Comparison of ENCODE assay signal across 8 cellular contexts in genomic region chr7:106947244-106947728, GRCh38.
DNase-seq lines count a peak whose midpoint lies in the region; ATAC-seq, FAIRE-seq and TF ChIP-seq lines count a peak whose summit lies in the region.

No MANE protein-coding gene starts in this region.

- WGBS in pancreas, 2 donors, result 5 to 10% methylated on average over 1 of the region's 1 CpG

- peak in 2 of 4 donors; percentile 35 for TF ChIP-seq CTCF in pancreas (IDR thresholded peaks at IDR 0.05)

- peaks cover 2% of the 10 kb centered on the region for H3K27me3 Mint-ChIP-seq in activated CD4-positive, alpha-beta memory T cell treated with anti-CD3 and anti-CD28 coated beads for 36 hours

- no peak overlapping the region for H3K27ac ChIP-seq in pancreas

- H3K36me3 Mint-ChIP-seq in activated CD4-positive, alpha-beta memory T cell treated with anti-CD3 and anti-CD28 coated beads for 36 hours, result no peaks in the 10 kb centered on the region

- H3K9me3 ChIP-seq in pancreas, result no peaks in the 10 kb centered on the region

- H3K9me3 Mint-ChIP-seq in activated CD4-positive, alpha-beta memory T cell treated with anti-CD3 and anti-CD28 coated beads for 36 hours, result no peaks in the 10 kb centered on the region

- peak; percentile 15 for DNase-seq in activated naive CD4-positive, alpha-beta T cell treated with Interleukin-2 at 50 U/mL for 16 hours
- no peak for DNase-seq in activated naive CD4-positive, alpha-beta T cell (lab: John Stamatoyannopoulos, UW)
- peak; percentile 6 for DNase-seq in NCI-H524 treated with DMSO at 0.1 percent for 48 hours (lab: John Stamatoyannopoulos, UW)
- peak; percentile 30 for DNase-seq in activated CD4-positive, alpha-beta memory T cell treated with anti-CD3 and anti-CD28 coated beads for 36 hours
- DNase-seq in germinal center (ENCODE audit: low spot score), result peak; percentile 73
- DNase-seq in pancreas, result peak in 1 of 6 donors; percentile 19

- H3K27ac Mint-ChIP-seq in activated CD4-positive, alpha-beta memory T cell treated with anti-CD3 and anti-CD28 coated beads for 36 hours, result no peak overlapping the region

- intact Hi-C loops in activated CD4-positive, alpha-beta memory T cell treated with anti-CD3 and anti-CD28 coated beads for 36 hours (cut with micrococcal nuclease), result loop anchor here (1.0 to 10.0 kb wide), 2 partner anchors 152 to 203 kb away; no protein-coding TSS in a partner anchor
- intact Hi-C loops in pancreas (cut with DNase I), result loop anchor here in 1 of 3 donors (10.0 kb wide), 1 partner anchor 198 kb away; no protein-coding TSS in a partner anchor

- no peak for FAIRE-seq in pancreas (lab: Jason Lieb, UNC)

- CTCF ChIA-PET in activated CD4-positive, alpha-beta memory T cell treated with anti-CD3 and anti-CD28 coated beads for 36 hours (lab: Charles Lee), result interaction anchor here (0.7 to 5.8 kb wide), 7 partner anchors 8 to 205 kb away, joined by 3 to 45 read pairs (median 4); no protein-coding TSS in a partner anchor

- H3K4me3 ChIP-seq in pancreas, result no peak overlapping the region

- no peaks in the 10 kb centered on the region for H3K36me3 ChIP-seq in pancreas

- H3K4me1 ChIP-seq in pancreas, result no peaks in the 10 kb centered on the region

- no peak overlapping the region for H3K4me3 Mint-ChIP-seq in activated CD4-positive, alpha-beta memory T cell treated with anti-CD3 and anti-CD28 coated beads for 36 hours

- POLR2A ChIA-PET in activated CD4-positive, alpha-beta memory T cell treated with anti-CD3 and anti-CD28 coated beads for 36 hours (lab: Charles Lee), result no interaction called here

- H3K4me1 Mint-ChIP-seq in activated CD4-positive, alpha-beta memory T cell treated with anti-CD3 and anti-CD28 coated beads for 36 hours (ENCODE audit: low read depth), result no peaks in the 10 kb centered on the region

- H3K27me3 ChIP-seq in pancreas, result peaks cover 0 to 3% (median 0%) of the 10 kb centered on the region in 4 donors

- ATAC-seq in HG03460 (IDR thresholded peaks at IDR 0.05; ENCODE audit: unreplicated experiment) (peak; percentile 67), pancreas (peak in 3 of 4 donors; percentile 80 to 85 (median 85)), HG03378 (IDR thresholded peaks at IDR 0.05; ENCODE audit: unreplicated experiment) (no peak)

Comparison
In these comparisons a context has a peak if more than half of its experiments do, and no peak if none do; other contexts are left out.
1. DNase-seq: peak in activated naive CD4-positive, alpha-beta T cell treated with Interleukin-2 at 50 U/mL for 16 hours (single experiment), NCI-H524 treated with DMSO at 0.1 percent for 48 hours (single experiment), activated CD4-positive, alpha-beta memory T cell treated with anti-CD3 and anti-CD28 coated beads for 36 hours (single experiment) and germinal center (single experiment); none in activated naive CD4-positive, alpha-beta T cell (0 of 4).